In genomic region chr16:89040861-89041570, GRCh38 we compare ENCODE assay signal across 17 cellular contexts.
"Had no signal": no experiment of that assay in that cellular context is flagged by ENCODE, and none has a peak within 500 bp of the region (broad histone marks: within the 10 kb centered on the region; RNA-seq: fewer than 3 reads in every experiment).

No MANE protein-coding gene starts in this region.

- H3K27ac ChIP-seq: esophagus squamous epithelium, ovary, suprapubic skin, VCaP had no signal

- H3K4me1 ChIP-seq: esophagus squamous epithelium, suprapubic skin had no signal

- H3K9me3 ChIP-seq: esophagus squamous epithelium, ovary, suprapubic skin had no signal

- H3K4me3 Mint-ChIP-seq: neural crest cell; stimulated activated naive CD8-positive, alpha-beta T cell treated with anti-CD3 and anti-CD28 coated beads, Interleukin-15, amount 100 ng/mL, for 72 hours; type B pancreatic cell had no signal

- DNase-seq: activated CD4-positive, alpha-beta T cell treated with anti-CD3 and anti-CD28 coated beads, Interleukin-2, amount 50 U/mL, for 1 hour; activated CD4-positive, CD25-positive, alpha-beta regulatory T cell treated with anti-CD3 and anti-CD28 coated beads, Interleukin-2, amount 50 U/mL, for 72 hours; activated CD8-positive, alpha-beta memory T cell treated with anti-CD3 and anti-CD28 coated beads, Interleukin-2, amount 50 U/mL, for 4 hours; activated effector memory CD4-positive, alpha-beta T cell treated with anti-CD3 and anti-CD28 coated beads, Interleukin-2, amount 50 U/mL, for 16 hours; activated naive CD4-positive, alpha-beta T cell treated with anti-CD3 and anti-CD28 coated beads, Interleukin-2, amount 50 U/mL, for 16 hours; activated T-cell treated with anti-CD3 and anti-CD28 coated beads, Interleukin-2, amount 50 U/mL, for 48 hours; dermis blood vessel endothelial cell; effector memory CD4-positive, alpha-beta T cell; esophagus squamous epithelium; ovary; stimulated activated naive CD8-positive, alpha-beta T cell treated with anti-CD3 and anti-CD28 coated beads, Interleukin-15, amount 100 ng/mL, for 72 hours; SW 1271; T-helper 2 cell had no signal

- H3K27ac Mint-ChIP-seq: stimulated activated naive CD8-positive, alpha-beta T cell treated with anti-CD3 and anti-CD28 coated beads, Interleukin-15, amount 100 ng/mL, for 72 hours; type B pancreatic cell had no signal

- H3K36me3 ChIP-seq: esophagus squamous epithelium, ovary, suprapubic skin had no signal

- H3K4me3 ChIP-seq: esophagus squamous epithelium, ovary, suprapubic skin had no signal

- H3K27me3 ChIP-seq: ovary had no signal

- H3K36me3 Mint-ChIP-seq: type B pancreatic cell had no signal

- ATAC-seq: stimulated activated naive CD8-positive, alpha-beta T cell treated with anti-CD3 and anti-CD28 coated beads, Interleukin-15, amount 100 ng/mL, for 72 hours had no signal
